14 cellular contexts compared by ENCODE assay signal in the genomic region with DNA sequence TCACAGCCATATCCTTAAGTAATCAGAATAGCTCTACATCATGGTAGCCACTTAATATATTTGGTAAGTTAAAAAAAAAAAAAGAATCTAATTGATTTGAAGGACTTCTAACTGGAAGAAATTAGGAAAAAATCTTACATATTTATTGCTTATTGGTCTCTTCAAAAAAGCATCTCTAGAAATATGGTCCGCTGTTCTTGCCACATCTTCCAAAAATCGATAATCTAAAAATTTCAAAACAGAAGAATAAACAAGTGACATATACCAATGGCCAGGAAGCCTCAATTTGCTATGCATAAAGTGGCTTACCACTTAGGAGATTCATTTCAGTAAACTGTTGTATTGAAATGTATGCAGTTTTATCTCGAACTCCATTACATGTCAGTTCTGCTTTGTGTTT. TPM values are rescaled to one million over a fixed set of nuclear protein-coding genes. Genes with fewer than 3 reads are reported as not detected.
DNase-seq lines count a peak whose midpoint lies in the region; ATAC-seq and TF ChIP-seq lines count a peak whose summit lies in the region.
"Had no signal": no experiment of that assay in that cellular context is flagged by ENCODE, and none has a peak within 500 bp of the region (broad histone marks: within the 10 kb centered on the region; RNA-seq: fewer than 3 reads in every experiment).

No MANE protein-coding gene starts in this region.

- H3K36me3 Mint-ChIP-seq in Calu3 (ENCODE audit: insufficient read depth, unreplicated experiment) (peaks cover 24% of the 10 kb centered on the region), activated B cell treated with CpG ODN at 0.5 μM for 24 hours (ENCODE audit: low read depth) (peaks cover 47% of the 10 kb centered on the region), immature natural killer cell (peaks cover 12 to 24% (median 14%) of the 10 kb centered on the region in 3 donors)

- H3K9me3 Mint-ChIP-seq in Calu3 (ENCODE audit: low read depth, unreplicated experiment) (no peaks in the 10 kb centered on the region), activated B cell treated with CpG ODN at 0.5 μM for 24 hours (no peaks in the 10 kb centered on the region), immature natural killer cell (no peaks in the 10 kb centered on the region)

- H3K4me1 Mint-ChIP-seq in Calu3 (ENCODE audit: low read depth, unreplicated experiment) = peaks cover 26% of the 10 kb centered on the region
- peaks cover 24% of the 10 kb centered on the region for H3K4me1 Mint-ChIP-seq in activated B cell treated with CpG ODN at 0.5 μM for 24 hours
- peaks cover 13% of the 10 kb centered on the region in 2 donors for H3K4me1 Mint-ChIP-seq in immature natural killer cell

- H3K27me3 ChIP-seq in BLaER1 = no peaks in the 10 kb centered on the region
- H3K27me3 ChIP-seq: adrenal gland, vagina had no signal

- no TSS peak for BruUV-seq in Calu3 (replicated peaks; lab: Mats Ljungman, UMichigan)

- H3K4me1 ChIP-seq in BLaER1 = peaks cover 20% of the 10 kb centered on the region
- H3K4me1 ChIP-seq: prostate gland had no signal

- H3K27me3 Mint-ChIP-seq in Calu3 (ENCODE audit: unreplicated experiment) (no peaks in the 10 kb centered on the region), activated B cell treated with CpG ODN at 0.5 μM for 24 hours (no peaks in the 10 kb centered on the region), immature natural killer cell (ENCODE audit: low read depth in 3 of 3) (no peaks in the 10 kb centered on the region)

- H3K27ac Mint-ChIP-seq in Calu3 (ENCODE audit: unreplicated experiment) (peak overlapping the region; percentile 4), activated B cell treated with CpG ODN at 0.5 μM for 24 hours (no peak overlapping the region), immature natural killer cell (peak overlapping the region in 2 of 6 donors; percentile 20 to 41)

- POLR2A ChIA-PET in activated B cell treated with CpG ODN at 0.5 μM for 24 hours (lab: Charles Lee) = no interaction called here

- ATAC-seq in activated B cell treated with CpG ODN at 0.5 μM for 24 hours (ENCODE audit: low read depth) = no peak
- ATAC-seq in GM18502 (IDR thresholded peaks at IDR 0.05; ENCODE audit: poor library complexity, unreplicated experiment) = no peak
- ATAC-seq in HG02840 (IDR thresholded peaks at IDR 0.05; ENCODE audit: low FRiP score, unreplicated experiment) = no peak
- ATAC-seq: mucosa of descending colon had no signal

- peaks cover 48% of the 10 kb centered on the region for H3K36me3 ChIP-seq in BLaER1
- H3K36me3 ChIP-seq: prostate gland had no signal

- H3K9me3 ChIP-seq in BLaER1 = peaks cover 7% of the 10 kb centered on the region; the same call in 1 of the 2 replicates
- H3K9me3 ChIP-seq: adrenal gland, mucosa of descending colon, prostate gland, vagina had no signal

- intact Hi-C loops in Calu3 (cut with micrococcal nuclease; ENCODE audit: unreplicated experiment) = loop anchor here (5.0 kb wide), 1 partner anchor 99 kb away; no protein-coding TSS in a partner anchor
- intact Hi-C loops in activated B cell treated with CpG ODN at 0.5 μM for 24 hours (cut with micrococcal nuclease) = loop anchor here (5.0 to 10.0 kb wide), 6 partner anchors 431 to 1621 kb away; partner anchors contain the start of genes BCL10, CTBS, LMO4 and SSX2IP

- H3K27ac ChIP-seq in BLaER1 = no peak overlapping the region
- H3K27ac ChIP-seq: adrenal gland, prostate gland, vagina had no signal

- CTCF ChIA-PET in Calu3 (lab: Charles Lee) (no interaction called here), activated B cell treated with CpG ODN at 0.5 μM for 24 hours (lab: Charles Lee) (no interaction called here)

- no peak overlapping the region for H3K4me3 ChIP-seq in BLaER1
- H3K4me3 ChIP-seq: adrenal gland, mucosa of descending colon, prostate gland had no signal

- H4K20me1 ChIP-seq in BLaER1 = peaks cover 10% of the 10 kb centered on the region; the same call in 1 of the 2 replicates

- TF ChIP-seq CTCF in Calu3 (IDR thresholded peaks at IDR 0.05; ENCODE audit: unreplicated experiment) (no peak), activated B cell treated with CpG ODN at 0.5 μM for 24 hours (IDR thresholded peaks at IDR 0.05) (no peak)

- H3K4me3 Mint-ChIP-seq in Calu3 (ENCODE audit: low read depth, unreplicated experiment) (no peak overlapping the region), activated B cell treated with CpG ODN at 0.5 μM for 24 hours (peak overlapping the region; percentile 35), immature natural killer cell (peak overlapping the region in 3 of 5 donors; percentile 13 to 50 (median 19))

- H3K4me2 ChIP-seq in BLaER1 = peak overlapping the region; percentile 95

- H3K9ac ChIP-seq in BLaER1 = no peak overlapping the region

- DNase-seq in Calu3 (no peak), activated B cell treated with CpG ODN at 0.5 μM for 24 hours (no peak), immature natural killer cell (no peak), cerebellar cortex (ENCODE audit: low spot score) (no peak)
- DNase-seq: adrenal gland, C1 segment of cervical spinal cord, head of caudate nucleus, mucosa of descending colon, NCI-H1436 had no signal

RNA-seq across cellular contexts. Expression of gene ZNHIT6, which starts 2.3 kb away (rescaled TPM):
- 41.2 and 43.5 TPM in 2 replicates for total RNA-seq in Calu3 (2022)
- 19.6 and 21.1 TPM in 2 replicates for total RNA-seq in activated B cell treated with CpG ODN at 0.5 μM for 24 hours
- polyA plus RNA-seq in immature natural killer cell = 10 to 100 TPM in 1 of 3 donors, 1 to 10 TPM in 2; 6.0 to 17.4 (median 6.3) TPM
